In genomic region chr1:5514519-5515183, GRCh38 we compare ENCODE assay signal across 8 cellular contexts.
DNase-seq lines count a peak whose midpoint lies in the region; ATAC-seq and TF ChIP-seq lines count a peak whose summit lies in the region.

No MANE protein-coding gene starts in this region.

- no peak overlapping the region for H3K27ac ChIP-seq in PC-3 (ENCODE audit: low read length)
- H3K27ac ChIP-seq in fibroblast of lung (ENCODE audit: insufficient read depth, low read length) = no peak overlapping the region
- H3K27ac ChIP-seq in neutrophil = no peak overlapping the region

- H3K4me2 ChIP-seq in PC-3 (ENCODE audit: low read length) = no peak overlapping the region
- no peak overlapping the region for H3K4me2 ChIP-seq in fibroblast of lung (ENCODE audit: extremely low read depth, insufficient read depth, low read length)

- TF ChIP-seq CTCF in PC-3 (conservative IDR thresholded peaks at IDR 0.05; ENCODE audit: low read depth, low read length) = peak; percentile 100
- TF ChIP-seq CTCF in fibroblast of lung (conservative IDR thresholded peaks at IDR 0.05 in 1 of 2, IDR thresholded peaks at IDR 0.05 in 1 of 2; ENCODE audit: low read depth in 1 of 2, low read length in 2 of 2) = peak; percentile 85 to 97
- peak; percentile 98 for TF ChIP-seq CTCF in neutrophil (IDR thresholded peaks at IDR 0.05)

- no peak overlapping the region for H3K9ac ChIP-seq in PC-3 (ENCODE audit: low read length)
- no peak overlapping the region for H3K9ac ChIP-seq in fibroblast of lung (ENCODE audit: insufficient read depth, low read length)

- H3K79me2 ChIP-seq in PC-3 (ENCODE audit: low read length) (no peaks in the 10 kb centered on the region), fibroblast of lung (ENCODE audit: control insufficient read depth, insufficient read depth, low read length) (no peaks in the 10 kb centered on the region)

- in situ Hi-C loops in G401 (cut with HindIII; ENCODE audit: low sequenced_read_pairs) = no loop called here

- H3K9me2 ChIP-seq in PC-3 (replicated peaks; ENCODE audit: low read length) = no peaks in the 10 kb centered on the region

- ATAC-seq in HG03095 (IDR thresholded peaks at IDR 0.05; ENCODE audit: unreplicated experiment) (peak; percentile 59), PC-3 (peak; percentile 89)

- H3K36me3 ChIP-seq in PC-3 (ENCODE audit: low read depth, low read length) = no peaks in the 10 kb centered on the region
- no peaks in the 10 kb centered on the region for H3K36me3 ChIP-seq in fibroblast of lung (ENCODE audit: control insufficient read depth, insufficient read depth, low read length)
- no peaks in the 10 kb centered on the region for H3K36me3 ChIP-seq in neutrophil

- peaks cover 44% of the 10 kb centered on the region for H3K27me3 ChIP-seq in PC-3 (ENCODE audit: low read length)
- no peaks in the 10 kb centered on the region for H3K27me3 ChIP-seq in fibroblast of lung (ENCODE audit: control insufficient read depth, insufficient read depth, low read length)
- H3K27me3 ChIP-seq in neutrophil = no peaks in the 10 kb centered on the region

- no TSS peak for BruUV-seq in PC-3 (replicated peaks; lab: Mats Ljungman, UMichigan)

- H4K20me1 ChIP-seq in PC-3 (ENCODE audit: low read length) (0 out of 2 replicates have a peak, but pooled peaks cover 3% of the 10 kb centered on the region), fibroblast of lung (ENCODE audit: control insufficient read depth, extremely low read depth, insufficient read depth, low read length) (no peaks in the 10 kb centered on the region)

- DNase-seq in G401 (ENCODE audit: low spot score) (peak; percentile 61), PC-3 (peak; percentile 73), fibroblast of lung (ENCODE audit: low read depth in 2 of 2) (peak; percentile 0 to 25), superior temporal gyrus (ENCODE audit: extremely low spot score) (peak; percentile 78), NCI-H526 treated with DMSO at 0.1 percent for 48 hours (lab: John Stamatoyannopoulos, UW) (no peak)
- DNase-seq in activated T-cell treated with anti-CD3 and anti-CD28 coated beads, Interleukin-2, amount 50 U/mL, for 1 hour = peak; percentile 73

- H3K4me1 ChIP-seq in PC-3 (ENCODE audit: insufficient read depth, low read length) (no peaks in the 10 kb centered on the region), fibroblast of lung (ENCODE audit: control insufficient read depth, extremely low read depth, insufficient read depth, low read length) (no peaks in the 10 kb centered on the region), neutrophil (ENCODE audit: control insufficient read depth in 1 of 2, insufficient read depth in 1 of 2, low read depth in 1 of 2, low read length in 1 of 2) (peaks cover 0 to 10% of the 10 kb centered on the region in 2 experiments)

- H2AFZ ChIP-seq in PC-3 (ENCODE audit: low read length) (no peak overlapping the region), fibroblast of lung (ENCODE audit: low read length) (no peak overlapping the region)

- CTCF ChIA-PET in PC-3 (lab: Charles Lee) = no interaction called here

- intact Hi-C loops in PC-3 (cut with micrococcal nuclease) = loop anchor here (1.0 to 5.0 kb wide), 2 partner anchors 232 to 1602 kb away; no protein-coding TSS in a partner anchor

- POLR2A ChIA-PET in PC-3 (lab: Charles Lee; ENCODE audit: unreplicated experiment) = no interaction called here

- H3F3A ChIP-seq in PC-3 (ENCODE audit: low read length, unreplicated experiment) = no peaks in the 10 kb centered on the region

- H3K4me3 ChIP-seq in PC-3 (ENCODE audit: low read length) = no peak overlapping the region
- H3K4me3 ChIP-seq in fibroblast of lung (replicated peaks in 1 of 4; ENCODE audit: control extremely low read depth in 1 of 4, insufficient read depth in 1 of 4, low read depth in 3 of 4, low read length in 4 of 4) = no peak overlapping the region
- no peak overlapping the region for H3K4me3 ChIP-seq in neutrophil (ENCODE audit: low read depth in 1 of 2, low read length in 1 of 2)

- H3K9me3 ChIP-seq in PC-3 (ENCODE audit: low read length) = no peaks in the 10 kb centered on the region
- no peaks in the 10 kb centered on the region for H3K9me3 ChIP-seq in fibroblast of lung (ENCODE audit: control insufficient read depth, insufficient read depth, low read depth, low read length)
- no peaks in the 10 kb centered on the region for H3K9me3 ChIP-seq in neutrophil
